In genomic region chr19:56107626-56108351, GRCh38 we compare ENCODE assay signal across 1 cellular context.
TF ChIP-seq lines count a peak whose summit lies in the region.

No MANE protein-coding gene starts in this region.

TF ChIP-seq in GM23338, 12 proteins besides CTCF, POLR2A, EP300 and RAD21 (continued from another document):
- TF ChIP-seq, protein P1, sequence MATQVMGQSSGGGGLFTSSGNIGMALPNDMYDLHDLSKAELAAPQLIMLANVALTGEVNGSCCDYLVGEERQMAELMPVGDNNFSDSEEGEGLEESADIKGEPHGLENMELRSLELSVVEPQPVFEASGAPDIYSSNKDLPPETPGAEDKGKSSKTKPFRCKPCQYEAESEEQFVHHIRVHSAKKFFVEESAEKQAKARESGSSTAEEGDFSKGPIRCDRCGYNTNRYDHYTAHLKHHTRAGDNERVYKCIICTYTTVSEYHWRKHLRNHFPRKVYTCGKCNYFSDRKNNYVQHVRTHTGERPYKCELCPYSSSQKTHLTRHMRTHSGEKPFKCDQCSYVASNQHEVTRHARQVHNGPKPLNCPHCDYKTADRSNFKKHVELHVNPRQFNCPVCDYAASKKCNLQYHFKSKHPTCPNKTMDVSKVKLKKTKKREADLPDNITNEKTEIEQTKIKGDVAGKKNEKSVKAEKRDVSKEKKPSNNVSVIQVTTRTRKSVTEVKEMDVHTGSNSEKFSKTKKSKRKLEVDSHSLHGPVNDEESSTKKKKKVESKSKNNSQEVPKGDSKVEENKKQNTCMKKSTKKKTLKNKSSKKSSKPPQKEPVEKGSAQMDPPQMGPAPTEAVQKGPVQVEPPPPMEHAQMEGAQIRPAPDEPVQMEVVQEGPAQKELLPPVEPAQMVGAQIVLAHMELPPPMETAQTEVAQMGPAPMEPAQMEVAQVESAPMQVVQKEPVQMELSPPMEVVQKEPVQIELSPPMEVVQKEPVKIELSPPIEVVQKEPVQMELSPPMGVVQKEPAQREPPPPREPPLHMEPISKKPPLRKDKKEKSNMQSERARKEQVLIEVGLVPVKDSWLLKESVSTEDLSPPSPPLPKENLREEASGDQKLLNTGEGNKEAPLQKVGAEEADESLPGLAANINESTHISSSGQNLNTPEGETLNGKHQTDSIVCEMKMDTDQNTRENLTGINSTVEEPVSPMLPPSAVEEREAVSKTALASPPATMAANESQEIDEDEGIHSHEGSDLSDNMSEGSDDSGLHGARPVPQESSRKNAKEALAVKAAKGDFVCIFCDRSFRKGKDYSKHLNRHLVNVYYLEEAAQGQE (IDR thresholded peaks at IDR 0.05; ENCODE audit: unreplicated experiment): no peak
- TF ChIP-seq EZH2 (IDR thresholded peaks at IDR 0.05; ENCODE audit: low read depth, unreplicated experiment) (no peak), POLR2AphosphoS5 (IDR thresholded peaks at IDR 0.05; ENCODE audit: low read depth) (no peak), STAT1 (IDR thresholded peaks at IDR 0.05; ENCODE audit: unreplicated experiment) (no peak), ZNF114 (CRISPR knock-in tag; IDR thresholded peaks at IDR 0.05) (no peak)
- TF ChIP-seq, protein P2, sequence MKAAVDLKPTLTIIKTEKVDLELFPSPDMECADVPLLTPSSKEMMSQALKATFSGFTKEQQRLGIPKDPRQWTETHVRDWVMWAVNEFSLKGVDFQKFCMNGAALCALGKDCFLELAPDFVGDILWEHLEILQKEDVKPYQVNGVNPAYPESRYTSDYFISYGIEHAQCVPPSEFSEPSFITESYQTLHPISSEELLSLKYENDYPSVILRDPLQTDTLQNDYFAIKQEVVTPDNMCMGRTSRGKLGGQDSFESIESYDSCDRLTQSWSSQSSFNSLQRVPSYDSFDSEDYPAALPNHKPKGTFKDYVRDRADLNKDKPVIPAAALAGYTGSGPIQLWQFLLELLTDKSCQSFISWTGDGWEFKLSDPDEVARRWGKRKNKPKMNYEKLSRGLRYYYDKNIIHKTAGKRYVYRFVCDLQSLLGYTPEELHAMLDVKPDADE (IDR thresholded peaks at IDR 0.05): no peak
TF ChIP-seq in GM23338: peak in this region for 0.
